ENCODE assay signal across 11 cellular contexts in the genomic region with DNA sequence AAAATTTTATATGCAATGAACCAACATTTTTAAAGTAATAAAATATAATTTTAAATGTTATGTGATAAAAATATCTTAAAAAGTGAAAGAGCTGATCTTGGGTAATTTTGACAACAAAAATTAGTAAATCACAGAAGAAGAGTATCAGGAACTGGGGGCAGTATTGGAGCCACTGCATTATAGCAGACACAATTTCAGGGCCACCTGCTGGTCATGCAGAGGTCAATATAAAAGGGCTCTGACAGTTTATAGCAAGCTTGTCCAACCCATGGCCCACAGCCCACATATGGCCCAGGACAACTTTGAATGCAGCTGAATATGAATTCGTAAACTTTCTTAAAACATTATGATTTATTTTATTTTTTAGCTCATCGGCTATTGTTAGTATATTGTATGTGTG. TPM values are rescaled to one million over a fixed set of nuclear protein-coding genes. Genes with fewer than 3 reads are reported as not detected.
DNase-seq lines count a peak whose midpoint lies in the region; ATAC-seq and TF ChIP-seq lines count a peak whose summit lies in the region.
"Had no signal": no experiment of that assay in that cellular context is flagged by ENCODE, and none has a peak within 500 bp of the region (broad histone marks: within the 10 kb centered on the region; RNA-seq: fewer than 3 reads in every experiment).

No MANE protein-coding gene starts in this region.

- no peak overlapping the region for H3K4me2 ChIP-seq in DOHH2 (ENCODE audit: low read length)

- H3K27me3 ChIP-seq in DOHH2 (ENCODE audit: control insufficient read depth, low read length): no peaks in the 10 kb centered on the region; the same call in 1 of the 2 replicates
- peaks cover 0 to 21% (median 0%) of the 10 kb centered on the region in 9 donors for H3K27me3 ChIP-seq in heart left ventricle

- no peak for DNase-seq in choroid plexus epithelial cell (ENCODE audit: low read depth)
- DNase-seq in heart left ventricle: no peak
- DNase-seq in hippocampal formation (lab: John Stamatoyannopoulos, UW): no peak
- DNase-seq: activated effector memory CD4-positive, alpha-beta T cell treated with anti-CD3 and anti-CD28 coated beads, Interleukin-2, amount 50 U/mL, for 16 hours; CD4-positive, alpha-beta memory T cell; NCI-H2081 treated with DMSO at 0.1 percent for 48 hours had no signal

- H3K36me3 ChIP-seq in DOHH2 (ENCODE audit: control insufficient read depth, low read length) (no peaks in the 10 kb centered on the region), heart left ventricle (no peaks in the 10 kb centered on the region)

- no peaks in the 10 kb centered on the region for H4K20me1 ChIP-seq in DOHH2 (ENCODE audit: control insufficient read depth, insufficient read depth, low read depth, low read length)

- TF ChIP-seq CTCF in DOHH2 (IDR thresholded peaks at IDR 0.05; ENCODE audit: low read depth, low read length, poor library complexity, severe bottlenecking): peak; percentile 34
- peak; percentile 36; the same call in 1 of the 2 replicates for TF ChIP-seq CTCF in LNCAP (IDR thresholded peaks at IDR 0.05)
- peak; percentile 3 for TF ChIP-seq CTCF in choroid plexus epithelial cell (conservative IDR thresholded peaks at IDR 0.05; ENCODE audit: low read depth, low read length)
- TF ChIP-seq CTCF in heart left ventricle (IDR thresholded peaks at IDR 0.05): no peak

- H3K4me3 ChIP-seq in DOHH2 (ENCODE audit: low read length) (no peak overlapping the region), choroid plexus epithelial cell (ENCODE audit: low read depth, low read length) (no peak overlapping the region), heart left ventricle (no peak overlapping the region)

- no peaks in the 10 kb centered on the region for H3F3A ChIP-seq in DOHH2 (ENCODE audit: control insufficient read depth, insufficient read depth)

- no peaks in the 10 kb centered on the region for H3K4me1 ChIP-seq in DOHH2 (ENCODE audit: control insufficient read depth, low read length)
- H3K4me1 ChIP-seq in heart left ventricle: no peaks in the 10 kb centered on the region

- intact Hi-C loops in heart left ventricle (cut with DNase I): no loop called here

- no peaks in the 10 kb centered on the region for H3K9me2 ChIP-seq in DOHH2 (replicated peaks; ENCODE audit: control insufficient read depth, low read length)

- H3K79me2 ChIP-seq in DOHH2 (ENCODE audit: control insufficient read depth, low read length): no peaks in the 10 kb centered on the region

- peak; percentile 77 for ATAC-seq in GM19351 (IDR thresholded peaks at IDR 0.05; ENCODE audit: unreplicated experiment)
- no peak for ATAC-seq in GM19455 (IDR thresholded peaks at IDR 0.05; ENCODE audit: unreplicated experiment)
- no peak for ATAC-seq in heart left ventricle
- no peak for ATAC-seq in GM21447 (IDR thresholded peaks at IDR 0.05; ENCODE audit: unreplicated experiment)

- 92 to 96% (median 95%) methylated on average over 2 of the region's 2 CpGs for WGBS in heart left ventricle, 4 donors

- H3K27ac ChIP-seq in DOHH2 (ENCODE audit: low read depth, low read length): no peak overlapping the region
- H3K27ac ChIP-seq in heart left ventricle: no peak overlapping the region

- H3K9me3 ChIP-seq in DOHH2 (ENCODE audit: control insufficient read depth, insufficient read depth, low read length) (no peaks in the 10 kb centered on the region), heart left ventricle (no peaks in the 10 kb centered on the region)

- no peak for TF ChIP-seq POLR2A in heart left ventricle (IDR thresholded peaks at IDR 0.05)

RNA-seq across cellular contexts. Expression of a gene that starts 13.0 kb away (rescaled TPM):
- total RNA-seq in heart left ventricle: 1 to 10 TPM in 5 of 9 donors, under 1 TPM in 3, not detected in 1; 0.16 to 3.0 (median 1.9) TPM
- under 1 TPM; 0.08 to 0.57 TPM for polyA plus RNA-seq in heart left ventricle

Comparison
In these comparisons a context has a peak if more than half of its experiments do, and no peak if none do; other contexts are left out.
1. CTCF ChIP-seq: peak in DOHH2 (single experiment), LNCAP (single experiment) and choroid plexus epithelial cell (single experiment); none in heart left ventricle (0 of 12).